ENCODE assay signal across 8 cellular contexts in the genomic region with DNA sequence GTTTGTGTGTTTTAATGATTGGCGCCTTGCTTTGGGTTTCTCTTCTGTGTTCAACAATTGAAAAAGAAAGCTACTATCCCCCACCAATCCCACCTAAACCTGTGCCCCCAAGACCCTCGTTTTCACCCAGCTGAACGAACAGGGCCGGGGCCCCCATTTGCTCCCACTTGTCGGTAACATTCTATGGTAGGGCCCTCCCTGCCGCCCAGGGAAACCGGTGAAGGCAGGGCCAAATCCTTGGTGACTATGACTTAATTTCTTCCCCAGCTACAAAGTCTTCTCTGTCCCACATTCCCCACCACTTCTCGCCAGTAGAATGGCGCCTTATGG. TPM values are rescaled to one million over a fixed set of nuclear protein-coding genes. Genes with fewer than 3 reads are reported as not detected.
A peak's percentile ranks its signal among the peaks of the same experiment; 100 is the strongest.
DNase-seq lines count a peak whose midpoint lies in the region; ATAC-seq and TF ChIP-seq lines count a peak whose summit lies in the region.

No MANE protein-coding gene starts in this region.

- peaks cover 13% of the 10 kb centered on the region for H3K79me2 ChIP-seq in parathyroid adenoma

- H3K9me3 ChIP-seq in SJCRH30 (replicated peaks), result no peaks in the 10 kb centered on the region
- no peaks in the 10 kb centered on the region for H3K9me3 ChIP-seq in esophagus (ENCODE audit: control insufficient read depth in 2 of 2, insufficient read depth in 1 of 2, low read depth in 1 of 2, low read length in 1 of 2)
- H3K9me3 ChIP-seq in parathyroid adenoma (ENCODE audit: control insufficient read depth, low read length), result no peaks in the 10 kb centered on the region

- H3K9ac ChIP-seq in parathyroid adenoma, result peak overlapping the region; percentile 64

- H3K36me3 ChIP-seq in SJCRH30 (peaks cover 36% of the 10 kb centered on the region), esophagus (ENCODE audit: control insufficient read depth in 2 of 2, insufficient read depth in 2 of 2, low read length in 1 of 2) (peaks cover 18 to 21% of the 10 kb centered on the region in 2 donors), parathyroid adenoma (ENCODE audit: control insufficient read depth, insufficient read depth, low read length) (no peaks in the 10 kb centered on the region)

- H3K27me3 ChIP-seq in SJCRH30, result no peaks in the 10 kb centered on the region
- H3K27me3 ChIP-seq in esophagus (ENCODE audit: control insufficient read depth in 1 of 2, insufficient read depth in 2 of 2, low read length in 2 of 2), result no peaks in the 10 kb centered on the region
- no peaks in the 10 kb centered on the region for H3K27me3 ChIP-seq in parathyroid adenoma (ENCODE audit: control insufficient read depth, insufficient read depth, low read length)

- H3K4me3 ChIP-seq in GM08714 (ENCODE audit: low read length), result peak overlapping the region; percentile 79
- H3K4me3 ChIP-seq in SJCRH30, result peak overlapping the region; percentile 83
- peak overlapping the region; percentile 81 to 89 for H3K4me3 ChIP-seq in esophagus (ENCODE audit: low read depth in 1 of 2, low read length in 2 of 2)
- peak overlapping the region; percentile 94 for H3K4me3 ChIP-seq in parathyroid adenoma (ENCODE audit: low read depth, low read length)

- DNase-seq in SJCRH30 (no peak), NCI-H748 treated with DMSO at 0.1 percent for 48 hours (lab: John Stamatoyannopoulos, UW) (no peak), HuH-7 (ENCODE audit: low spot score) (no peak), HPDE6-E6E7 (ENCODE audit: extremely low spot score) (no peak)

- WGBS in esophagus, 2 donors, result 15% methylated on average over 9 of the region's 9 CpGs

- peak overlapping the region; percentile 93 for H3K4me2 ChIP-seq in parathyroid adenoma (ENCODE audit: low read length)

- H3K4me1 ChIP-seq in SJCRH30 (peaks cover 11% of the 10 kb centered on the region), esophagus (ENCODE audit: control insufficient read depth in 2 of 2, insufficient read depth in 2 of 2, low read length in 1 of 2) (peaks cover 2 to 4% of the 10 kb centered on the region in 2 donors), parathyroid adenoma (no peaks in the 10 kb centered on the region)

- H3K27ac ChIP-seq in SJCRH30 (peak overlapping the region; percentile 86), esophagus (ENCODE audit: low read depth in 2 of 2, low read length in 1 of 2) (peak overlapping the region; percentile 86 to 94), parathyroid adenoma (peak overlapping the region; percentile 73)

- peak overlapping the region; percentile 99 for H2AFZ ChIP-seq in parathyroid adenoma

- no peak for ATAC-seq in GM21825 (IDR thresholded peaks at IDR 0.05; ENCODE audit: unreplicated experiment)

- no peak for TF ChIP-seq CTCF in parathyroid adenoma (IDR thresholded peaks at IDR 0.05)

RNA-seq across cellular contexts. Expression of a gene that starts 0.6 kb away (rescaled TPM):
- total RNA-seq in SJCRH30 (2014; rRNA removed; shearing (Covaris generic)), result 153 and 157 TPM in 2 replicates
- 10 to 100 TPM; 52.5 to 65.6 TPM for polyA plus RNA-seq in esophagus

RNA-seq across cellular contexts. Expression of a gene that starts 19.2 kb away (rescaled TPM):
- total RNA-seq in SJCRH30 (2014; rRNA removed; shearing (Covaris generic)), result 26.4 and 27.1 TPM in 2 replicates
- polyA plus RNA-seq in esophagus, result 1 to 10 TPM in 1 of 2 donors, under 1 TPM in 1; 0.84 to 1.4 TPM

RNA-seq across cellular contexts. Expression of a gene that starts 29.6 kb away (rescaled TPM):
- total RNA-seq in SJCRH30 (2014; rRNA removed; shearing (Covaris generic)), result 73.4 and 82.0 TPM in 2 replicates
- 1 to 10 TPM; 3.9 to 9.9 TPM for polyA plus RNA-seq in esophagus

RNA-seq across cellular contexts. Expression of a gene that starts 39.9 kb away (rescaled TPM):
- total RNA-seq in SJCRH30 (2014; rRNA removed; shearing (Covaris generic)), result 59.2 and 59.9 TPM in 2 replicates
- polyA plus RNA-seq in esophagus, result 10 to 100 TPM; 25.3 to 38.7 TPM

RNA-seq across cellular contexts. Expression of a gene that starts 40.1 kb away (rescaled TPM):
- 16.2 and 17.9 TPM in 2 replicates for total RNA-seq in SJCRH30 (2014; rRNA removed; shearing (Covaris generic))
- polyA plus RNA-seq in esophagus, result 10 to 100 TPM; 25.8 to 29.3 TPM
